In genomic region chr2:104856086-104856972, GRCh38 we compare ENCODE assay signal across 10 cellular contexts. TPM values are rescaled to one million over a fixed set of nuclear protein-coding genes. Genes with fewer than 3 reads are reported as not detected.
DNase-seq lines count a peak whose midpoint lies in the region; ATAC-seq and TF ChIP-seq lines count a peak whose summit lies in the region.
"Had no signal": no experiment of that assay in that cellular context is flagged by ENCODE, and none has a peak within 500 bp of the region (broad histone marks: within the 10 kb centered on the region; RNA-seq: fewer than 3 reads in every experiment).

No MANE protein-coding gene starts in this region.

- TF ChIP-seq CTCF in astrocyte of the spinal cord (IDR thresholded peaks at IDR 0.05; ENCODE audit: low read depth, low read length) (no peak), natural killer cell (IDR thresholded peaks at IDR 0.05) (no peak)

- no peak for DNase-seq in CD8-positive, alpha-beta memory T cell
- DNase-seq in astrocyte of the spinal cord (ENCODE audit: low read depth, low spot score) (peak; percentile 54), natural killer cell (no peak)
- DNase-seq: uterus had no signal

- H3K36me3 Mint-ChIP-seq in CD8-positive, alpha-beta memory T cell = peaks cover 0 to 8% (median 0%) of the 10 kb centered on the region in 3 donors
- peaks cover 29% of the 10 kb centered on the region for H3K36me3 Mint-ChIP-seq in natural killer cell

- peaks cover 68 to 73% of the 10 kb centered on the region in 2 donors for H3K27me3 Mint-ChIP-seq in CD8-positive, alpha-beta memory T cell
- peaks cover 64% of the 10 kb centered on the region in 2 donors for H3K27me3 Mint-ChIP-seq in natural killer cell (ENCODE audit: low read depth in 2 of 2)

- no peaks in the 10 kb centered on the region for H3K9me3 ChIP-seq in CD8-positive, alpha-beta memory T cell (ENCODE audit: low read length)
- H3K9me3 ChIP-seq in HUES6 (ENCODE audit: control insufficient read depth, insufficient read depth, low read depth, low read length) = no peaks in the 10 kb centered on the region
- H3K9me3 ChIP-seq: uterus had no signal

- TF ChIP-seq POLR2A in GM18505 (IDR thresholded peaks at IDR 0.05; ENCODE audit: borderline replicate concordance, extremely low read depth, insufficient read depth, insufficient read length) = no peak

- no peaks in the 10 kb centered on the region for H3K36me3 ChIP-seq in CD8-positive, alpha-beta memory T cell (ENCODE audit: insufficient read depth, low read length)
- H3K36me3 ChIP-seq in HUES6 (ENCODE audit: control insufficient read depth, insufficient read depth, low read length) = no peaks in the 10 kb centered on the region
- H3K36me3 ChIP-seq: uterus had no signal

- no peak overlapping the region for H3K4me3 ChIP-seq in CD8-positive, alpha-beta memory T cell (ENCODE audit: low read length)
- peak overlapping the region; percentile 29 for H3K4me3 ChIP-seq in HUES6 (ENCODE audit: low read depth, low read length)
- H3K4me3 ChIP-seq in astrocyte of the spinal cord (ENCODE audit: low read depth, low read length) = peak overlapping the region; percentile 39
- H3K4me3 ChIP-seq: uterus had no signal

- no peak for ATAC-seq in natural killer cell
- no peak for ATAC-seq in GM18861 (IDR thresholded peaks at IDR 0.05; ENCODE audit: unreplicated experiment)
- ATAC-seq in GM18502 (IDR thresholded peaks at IDR 0.05; ENCODE audit: poor library complexity, unreplicated experiment) = no peak
- no peak for ATAC-seq in HG03439 (IDR thresholded peaks at IDR 0.05; ENCODE audit: unreplicated experiment)
- no peak for ATAC-seq in GM18505 (IDR thresholded peaks at IDR 0.05; ENCODE audit: unreplicated experiment)

- H3K4me3 Mint-ChIP-seq in CD8-positive, alpha-beta memory T cell = peak overlapping the region in 6 of 7 donors; percentile 58 to 76 (median 68)
- H3K4me3 Mint-ChIP-seq in natural killer cell = peak overlapping the region; percentile 78

- POLR2A ChIA-PET in CD8-positive, alpha-beta memory T cell (lab: Charles Lee) = no interaction called here

- no peak overlapping the region for H3K9ac ChIP-seq in HUES6 (ENCODE audit: low read length)

- H3K27ac ChIP-seq in CD8-positive, alpha-beta memory T cell (ENCODE audit: low read depth, low read length) = no peak overlapping the region
- no peak overlapping the region for H3K27ac ChIP-seq in HUES6 (ENCODE audit: low read depth, low read length)
- H3K27ac ChIP-seq: uterus had no signal

- H3K27me3 ChIP-seq in CD8-positive, alpha-beta memory T cell (ENCODE audit: insufficient read depth, low read length, poor library complexity, severe bottlenecking) = peaks cover 53% of the 10 kb centered on the region
- H3K27me3 ChIP-seq in HUES6 (ENCODE audit: control insufficient read depth, insufficient read depth, low read length) = peaks cover 89% of the 10 kb centered on the region

- peaks cover 17% of the 10 kb centered on the region for H3K4me1 ChIP-seq in CD8-positive, alpha-beta memory T cell (ENCODE audit: insufficient read depth, low read length)
- peaks cover 18% of the 10 kb centered on the region for H3K4me1 ChIP-seq in HUES6 (ENCODE audit: control insufficient read depth, insufficient read depth, low read length)

- in situ Hi-C loops in astrocyte of the spinal cord (cut with HindIII; ENCODE audit: low sequenced_read_pairs) = no loop called here

- peaks cover 38 to 47% (median 40%) of the 10 kb centered on the region in 3 donors for H3K4me1 Mint-ChIP-seq in CD8-positive, alpha-beta memory T cell
- H3K4me1 Mint-ChIP-seq in natural killer cell = peaks cover 37 to 53% of the 10 kb centered on the region in 2 donors

- H3K9me3 Mint-ChIP-seq in CD8-positive, alpha-beta memory T cell = peaks cover 9 to 36% (median 35%) of the 10 kb centered on the region in 5 donors
- peaks cover 0 to under 1% of the 10 kb centered on the region in 2 donors for H3K9me3 Mint-ChIP-seq in natural killer cell

- intact Hi-C loops in natural killer cell (cut with micrococcal nuclease) = loop anchor here (10.0 kb wide), 1 partner anchor 218 kb away; no protein-coding TSS in a partner anchor

- CTCF ChIA-PET in CD8-positive, alpha-beta memory T cell (lab: Charles Lee) = no interaction called here

- no peak overlapping the region for H3K27ac Mint-ChIP-seq in CD8-positive, alpha-beta memory T cell
- H3K27ac Mint-ChIP-seq in natural killer cell = no peak overlapping the region

RNA-seq across cellular contexts. Expression of gene POU3F3, which starts 2.4 kb away (rescaled TPM):
- not detected for total RNA-seq in CD8-positive, alpha-beta memory T cell
- not detected for polyA plus RNA-seq in CD8-positive, alpha-beta memory T cell
- total RNA-seq in natural killer cell = not detected
- total RNA-seq: LHCN-M2 had no signal
